ENCODE assay signal across 8 cellular contexts in genomic region chr4:80197132-80197573, GRCh38. TPM values are rescaled to one million over a fixed set of nuclear protein-coding genes. Genes with fewer than 3 reads are reported as not detected.
DNase-seq lines count a peak whose midpoint lies in the region; ATAC-seq and TF ChIP-seq lines count a peak whose summit lies in the region.

TSS of gene PRDM8 (plus strand) at chr4:80197503. CDS start at chr4:80200081, 2,578 bp downstream.

- TF ChIP-seq POLR2A in gastrocnemius medialis (IDR thresholded peaks at IDR 0.05) (no peak), adrenal gland (IDR thresholded peaks at IDR 0.05) (no peak)

- intact Hi-C loops in CD4-positive, alpha-beta T cell (cut with DNase I, micrococcal nuclease), result no loop called here
- intact Hi-C loops in head of caudate nucleus (cut with DNase I) (no loop called here), gastrocnemius medialis (cut with DNase I; ENCODE audit: low total_unique reads) (no loop called here), adrenal gland (cut with DNase I) (no loop called here)

- 2 to 15% (median 10%) methylated on average over 13 to 28 of the region's 28 CpGs for WGBS in adrenal gland, 4 donors

- H3K4me1 Mint-ChIP-seq in CD4-positive, alpha-beta T cell (ENCODE audit: low read depth), result peaks cover 37% of the 10 kb centered on the region
- H3K4me1 Mint-ChIP-seq in activated T-cell treated with anti-CD3 and anti-CD28 coated beads, Interleukin-2, amount 50 U/mL, for 4 hours (ENCODE audit: low read depth), result peaks cover 27% of the 10 kb centered on the region

- no peaks in the 10 kb centered on the region for H3K9me3 ChIP-seq in CD4-positive, alpha-beta T cell (ENCODE audit: control insufficient read depth, low read length)
- H3K9me3 ChIP-seq in gastrocnemius medialis (no peaks in the 10 kb centered on the region), adrenal gland (replicated peaks in 1 of 3) (no peaks in the 10 kb centered on the region)

- peak in 5 of 10 experiments; percentile 23 to 47 (median 30) for DNase-seq in CD4-positive, alpha-beta T cell
- DNase-seq in NCI-H1092 (lab: John Stamatoyannopoulos, UW) (peak; percentile 42), head of caudate nucleus (peak; percentile 59 to 92 (median 82)), gastrocnemius medialis (no peak), adrenal gland (no peak), cortex of kidney (lab: John Stamatoyannopoulos, UW) (no peak)
- DNase-seq in activated T-cell treated with anti-CD3 and anti-CD28 coated beads, Interleukin-2, amount 50 U/mL, for 4 hours, result peak; percentile 48

- H3K4me3 Mint-ChIP-seq in CD4-positive, alpha-beta T cell, result peak within 1 kb of the TSS; percentile 76
- H3K4me3 Mint-ChIP-seq in activated T-cell treated with anti-CD3 and anti-CD28 coated beads, Interleukin-2, amount 50 U/mL, for 4 hours, result peak within 1 kb of the TSS; percentile 81

- H3K36me3 Mint-ChIP-seq in CD4-positive, alpha-beta T cell (ENCODE audit: low read depth), result no peaks in the 10 kb centered on the region
- peaks cover 13% of the 10 kb centered on the region for H3K36me3 Mint-ChIP-seq in activated T-cell treated with anti-CD3 and anti-CD28 coated beads, Interleukin-2, amount 50 U/mL, for 4 hours (ENCODE audit: insufficient read depth)

- in situ Hi-C loops in gastrocnemius medialis (cut with MboI; ENCODE audit: low sequenced_read_pairs in 4 of 4), result no loop called here

- peaks cover 13% of the 10 kb centered on the region for H3K27me3 ChIP-seq in CD4-positive, alpha-beta T cell (ENCODE audit: control insufficient read depth, insufficient read depth, low read length)
- H3K27me3 ChIP-seq in gastrocnemius medialis (peaks cover 79 to 88% (median 80%) of the 10 kb centered on the region in 3 donors), adrenal gland (peaks cover 39% of the 10 kb centered on the region)

- CTCF ChIA-PET in CD4-positive, alpha-beta T cell (lab: Charles Lee), result interaction anchor here (1.1 to 1.7 kb wide), 2 partner anchors 13 to 15 kb away, joined by 3 to 4 read pairs; no protein-coding TSS in a partner anchor

- no peaks in the 10 kb centered on the region for H3K9me3 Mint-ChIP-seq in CD4-positive, alpha-beta T cell
- no peaks in the 10 kb centered on the region for H3K9me3 Mint-ChIP-seq in activated T-cell treated with anti-CD3 and anti-CD28 coated beads, Interleukin-2, amount 50 U/mL, for 4 hours

- H3K27me3 Mint-ChIP-seq in CD4-positive, alpha-beta T cell, result peaks cover 54% of the 10 kb centered on the region
- peaks cover 26% of the 10 kb centered on the region for H3K27me3 Mint-ChIP-seq in activated T-cell treated with anti-CD3 and anti-CD28 coated beads, Interleukin-2, amount 50 U/mL, for 4 hours (ENCODE audit: low read depth)

- peaks cover 5 to 10% of the 10 kb centered on the region in 2 donors for H3K4me1 ChIP-seq in gastrocnemius medialis
- peaks cover 0 to 5% of the 10 kb centered on the region in 2 donors for H3K4me1 ChIP-seq in adrenal gland (replicated peaks in 1 of 2)

- peak within 1 kb of the TSS; percentile 31 to 46 (median 39) for H3K4me3 ChIP-seq in gastrocnemius medialis
- peak within 1 kb of the TSS in 1 of 4 donors; percentile 35 for H3K4me3 ChIP-seq in adrenal gland

- POLR2A ChIA-PET in CD4-positive, alpha-beta T cell (lab: Charles Lee), result interaction anchor here (1.1 to 2.5 kb wide), 3 partner anchors 12 to 124 kb away, joined by 3 to 15 read pairs (median 7); partner anchors contain the start of gene ANTXR2

- H3K36me3 ChIP-seq in gastrocnemius medialis (no peaks in the 10 kb centered on the region), adrenal gland (replicated peaks in 1 of 2) (no peaks in the 10 kb centered on the region)

- peak; percentile 64 for ATAC-seq in CD4-positive, alpha-beta T cell (ENCODE audit: poor library complexity)
- peak; percentile 49 to 63 for ATAC-seq in activated T-cell treated with anti-CD3 and anti-CD28 coated beads, Interleukin-2, amount 50 U/mL, for 4 hours
- ATAC-seq in gastrocnemius medialis (no peak), GM21576 (IDR thresholded peaks at IDR 0.05; ENCODE audit: unreplicated experiment) (no peak)

- H3K27ac ChIP-seq in CD4-positive, alpha-beta T cell (ENCODE audit: low read depth, low read length), result no peak within 1 kb of the TSS
- H3K27ac ChIP-seq in gastrocnemius medialis (no peak within 1 kb of the TSS), adrenal gland (no peak within 1 kb of the TSS)

- TF ChIP-seq CTCF in CD4-positive, alpha-beta T cell (IDR thresholded peaks at IDR 0.05), result no peak
- TF ChIP-seq CTCF in gastrocnemius medialis (IDR thresholded peaks at IDR 0.05 in 4 of 5, conservative IDR thresholded peaks at IDR 0.05 in 1 of 5), result no peak
- no peak for TF ChIP-seq CTCF in adrenal gland (IDR thresholded peaks at IDR 0.05)

- peak within 1 kb of the TSS; percentile 2 for H3K27ac Mint-ChIP-seq in CD4-positive, alpha-beta T cell

RNA-seq across cellular contexts. Expression of gene PRDM8, which starts in this region (rescaled TPM):
- 1 to 10 TPM; 4.2 to 5.1 TPM for total RNA-seq in CD4-positive, alpha-beta T cell
- total RNA-seq in activated T-cell treated with anti-CD3 and anti-CD28 coated beads, Interleukin-2, amount 50 U/mL, for 4 hours, result 1 to 10 TPM; 2.9 to 5.1 (median 3.7) TPM
- total RNA-seq in gastrocnemius medialis (1 to 10 TPM in 2 of 4 donors, under 1 TPM in 2; 0.24 to 2.7 (median 1.4) TPM), adrenal gland (1 to 10 TPM in 7 of 8 donors, under 1 TPM in 1; 0.36 to 4.4 (median 1.6) TPM)
- polyA plus RNA-seq in adrenal gland, result 1 to 10 TPM; 1.1 to 5.0 (median 4.7) TPM

Comparison
In these comparisons a context has a peak if more than half of its experiments do, and no peak if none do; other contexts are left out.
1. ATAC-seq: peak in CD4-positive, alpha-beta T cell (single experiment) and activated T-cell treated with anti-CD3 and anti-CD28 coated beads, Interleukin-2, amount 50 U/mL, for 4 hours (2 of 2); none in gastrocnemius medialis (0 of 2) and GM21576 (single experiment).
2. DNase-seq: peak in NCI-H1092 (single experiment), activated T-cell treated with anti-CD3 and anti-CD28 coated beads, Interleukin-2, amount 50 U/mL, for 4 hours (single experiment) and head of caudate nucleus (42 of 42); none in gastrocnemius medialis (0 of 2), adrenal gland (0 of 7) and cortex of kidney (single experiment).